31 cellular contexts compared by ENCODE assay signal in genomic region chr20:60764328-60764727, GRCh38.
"Had no signal": no experiment of that assay in that cellular context is flagged by ENCODE, and none has a peak within 500 bp of the region (broad histone marks: within the 10 kb centered on the region; RNA-seq: fewer than 3 reads in every experiment).

No MANE protein-coding gene starts in this region.

- H3K27ac ChIP-seq: brain microvascular endothelial cell, esophagus squamous epithelium, gastroesophageal sphincter, heart right ventricle, WERI-Rb-1 had no signal

- H3K4me1 ChIP-seq: esophagus squamous epithelium, gastroesophageal sphincter, heart right ventricle had no signal

- H3K9me3 ChIP-seq: esophagus squamous epithelium, gastroesophageal sphincter had no signal

- H3K4me3 ChIP-seq: esophagus squamous epithelium, gastroesophageal sphincter, heart right ventricle had no signal

- DNase-seq: activated B cell treated with CpG ODN at 0.5 μM for 24 hours; activated CD4-positive, alpha-beta T cell treated with anti-CD3 and anti-CD28 coated beads for 48 hours; activated CD4-positive, alpha-beta T cell treated with anti-CD3 and anti-CD28 coated beads, Interleukin-2, amount 50 U/mL, for 1 hour; activated CD4-positive, alpha-beta T cell treated with anti-CD3 and anti-CD28 coated beads, Interleukin-2, amount 50 U/mL, for 48 hours; activated CD8-positive, alpha-beta memory T cell treated with anti-CD3 and anti-CD28 coated beads for 24 hours; activated CD8-positive, alpha-beta T cell treated with anti-CD3 and anti-CD28 coated beads for 36 hours; activated effector memory CD4-positive, alpha-beta T cell treated with Interleukin-2 at 50 U/mL for 16 hours; activated gamma-delta T cell treated with Interleukin-2 at 50 U/mL for 16 hours; activated naive CD4-positive, alpha-beta T cell treated with anti-CD3 and anti-CD28 coated beads, Interleukin-2, amount 50 U/mL, for 16 hours; activated naive CD4-positive, alpha-beta T cell treated with Interleukin-2 at 50 U/mL for 16 hours; activated T-cell treated with anti-CD3 and anti-CD28 coated beads, Interleukin-2, amount 50 U/mL, for 4 hours; amniotic stem cell; anterior cingulate cortex; brain microvascular endothelial cell; caudate nucleus; cortex of kidney; dermis blood vessel endothelial cell; effector CD4-positive, alpha-beta T cell; effector memory CD8-positive, alpha-beta T cell; erythroblast; esophagus squamous epithelium; foreskin melanocyte; heart right ventricle; T-helper 17 cell; T1000; WERI-Rb-1 had no signal

- FAIRE-seq: astrocyte, colon had no signal

- H3K36me3 ChIP-seq: brain microvascular endothelial cell, esophagus squamous epithelium, gastroesophageal sphincter, heart right ventricle, WERI-Rb-1 had no signal

- H3K27me3 ChIP-seq: brain microvascular endothelial cell, esophagus squamous epithelium, gastroesophageal sphincter had no signal

- ATAC-seq: activated CD4-positive, CD25-positive, alpha-beta regulatory T cell treated with anti-CD3 and anti-CD28 coated beads, Interleukin-2, amount 50 U/mL, for 24 hours; activated CD8-positive, alpha-beta T cell treated with anti-CD3 and anti-CD28 coated beads for 36 hours; activated T-cell treated with anti-CD3 and anti-CD28 coated beads, Interleukin-2, amount 50 U/mL, for 4 hours; activated T-helper 17 cell treated with anti-CD3 and anti-CD28 coated beads, Interleukin-2, amount 50 U/mL, for 72 hours; effector memory CD8-positive, alpha-beta T cell; gastroesophageal sphincter; heart right ventricle; T-helper 17 cell had no signal
